8 cellular contexts compared by ENCODE assay signal in genomic region chr19:11505032-11505503, GRCh38. TPM values are rescaled to one million over a fixed set of nuclear protein-coding genes. Genes with fewer than 3 reads are reported as not detected.
DNase-seq lines count a peak whose midpoint lies in the region; ATAC-seq and FAIRE-seq lines count a peak whose summit lies in the region.

No MANE protein-coding gene starts in this region.

- peak; percentile 97 for DNase-seq in COLO829 (ENCODE audit: low spot score)
- peak; percentile 95 for DNase-seq in HTR-8/SVneo (ENCODE audit: insufficient read length, low spot score)
- peak; percentile 91 to 93 for DNase-seq in NOMO-1 (lab: John Stamatoyannopoulos, UW; ENCODE audit: unreplicated experiment in 2 of 2)
- DNase-seq in activated CD8-positive, alpha-beta memory T cell treated with anti-CD3 and anti-CD28 coated beads, Interleukin-2, amount 50 U/mL, for 1 hour (ENCODE audit: extremely low read depth), result peak; percentile 89
- DNase-seq in stimulated activated CD8-positive, alpha-beta memory T cell treated with anti-CD3 and anti-CD28 coated beads, Interleukin-15, amount 100 ng/mL, for 24 hours (ENCODE audit: low read depth), result peak; percentile 84

- peak overlapping the region; percentile 27 for H3K4me3 ChIP-seq in endocrine pancreas (ENCODE audit: control insufficient read depth, insufficient read depth, low read length)
- peak overlapping the region; percentile 85 for H3K4me3 ChIP-seq in mesodermal cell (ENCODE audit: extremely low read depth, insufficient read depth, low read length, poor library complexity, severe bottlenecking)

- 1 to 3% methylated on average over 21 to 29 of the region's 33 CpGs for WGBS in mesodermal cell (ENCODE audit: insufficient coverage in 2 of 2), 2 experiments

- H3K4me1 ChIP-seq in endocrine pancreas (ENCODE audit: control insufficient read depth, insufficient read depth, low read length) (no peaks in the 10 kb centered on the region), mesodermal cell (ENCODE audit: control insufficient read depth, insufficient read depth, low read length, poor library complexity, severe bottlenecking) (peaks cover 15% of the 10 kb centered on the region)

- FAIRE-seq in HTR-8/SVneo (lab: Jason Lieb, UNC), result peak; percentile 82

- peak overlapping the region; percentile 78 for H3K9ac ChIP-seq in endocrine pancreas (ENCODE audit: control insufficient read depth, insufficient read depth, low read length)

- H3K36me3 ChIP-seq in endocrine pancreas (ENCODE audit: control insufficient read depth, insufficient read depth, low read length) (no peaks in the 10 kb centered on the region), mesodermal cell (ENCODE audit: control insufficient read depth, insufficient read depth, low read length) (peaks cover 9% of the 10 kb centered on the region)

- H3K9me3 ChIP-seq in endocrine pancreas (ENCODE audit: control insufficient read depth, low read length), result no peaks in the 10 kb centered on the region
- H3K9me3 ChIP-seq in mesodermal cell (ENCODE audit: control insufficient read depth, low read length), result no peaks in the 10 kb centered on the region

- H3K27me3 ChIP-seq in endocrine pancreas (ENCODE audit: control insufficient read depth, insufficient read depth, low read length), result no peaks in the 10 kb centered on the region

- peak; percentile 81 for ATAC-seq in GM21390 (IDR thresholded peaks at IDR 0.05; ENCODE audit: unreplicated experiment)

- peak overlapping the region; percentile 95 for H3K27ac ChIP-seq in mesodermal cell (ENCODE audit: low read depth, low read length, severe bottlenecking)

RNA-seq across cellular contexts. Expression of gene ZNF653, which starts 0.6 kb away (rescaled TPM):
- polyA plus RNA-seq in mesodermal cell (2013, experiment 1 of 2), result 10.0 TPM
- polyA plus RNA-seq in mesodermal cell (2013, experiment 2 of 2), result 6.1 TPM

RNA-seq across cellular contexts. Expression of gene ECSIT, which starts 23.9 kb away (rescaled TPM):
- 24.6 TPM for polyA plus RNA-seq in mesodermal cell (2013, experiment 1 of 2)
- 23.8 TPM for polyA plus RNA-seq in mesodermal cell (2013, experiment 2 of 2)

RNA-seq across cellular contexts. Expression of gene ELAVL3, which starts 24.2 kb away (rescaled TPM):
- 2.0 TPM for polyA plus RNA-seq in mesodermal cell (2013, experiment 1 of 2)
- polyA plus RNA-seq in mesodermal cell (2013, experiment 2 of 2), result 1.8 TPM

RNA-seq across cellular contexts. Expression of gene CNN1, which starts 33.6 kb away (rescaled TPM):
- 64.8 TPM for polyA plus RNA-seq in mesodermal cell (2013, experiment 1 of 2)
- polyA plus RNA-seq in mesodermal cell (2013, experiment 2 of 2), result 47.5 TPM

RNA-seq across cellular contexts. Expression of gene ELOF1, which starts 54.0 kb away (rescaled TPM):
- polyA plus RNA-seq in mesodermal cell (2013, experiment 1 of 2), result 46.7 TPM
- 40.9 TPM for polyA plus RNA-seq in mesodermal cell (2013, experiment 2 of 2)

Comparison
In these comparisons a context has a peak if more than half of its experiments do, and no peak if none do; other contexts are left out.
1. Peak in every context shown above with its lines: DNase-seq, ATAC-seq, H3K4me3 ChIP-seq and H3K27ac ChIP-seq.